Comparison of ENCODE assay signal across 14 cellular contexts in the genomic region with DNA sequence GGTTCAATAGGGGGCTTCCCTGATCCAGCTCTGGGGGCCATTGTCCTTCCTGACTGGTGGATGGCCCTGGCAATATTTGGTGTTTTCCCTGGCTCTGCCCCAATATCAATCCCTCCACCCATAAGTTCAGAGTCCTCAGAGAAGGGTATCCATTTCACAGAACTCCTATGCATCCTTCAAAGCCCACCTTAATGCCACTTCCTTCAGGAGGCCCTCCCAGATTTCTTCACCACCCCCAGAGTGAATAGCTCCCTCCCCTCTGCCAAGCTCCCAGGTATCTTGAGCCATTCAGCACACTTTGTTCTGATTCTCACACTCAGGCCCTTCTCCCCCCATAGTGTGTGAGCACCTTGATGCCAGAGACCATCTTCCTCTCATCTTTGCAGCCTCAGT. TPM values are rescaled to one million over a fixed set of nuclear protein-coding genes. Genes with fewer than 3 reads are reported as not detected.
DNase-seq lines count a peak whose midpoint lies in the region; ATAC-seq and TF ChIP-seq lines count a peak whose summit lies in the region.
"Had no signal": no experiment of that assay in that cellular context is flagged by ENCODE, and none has a peak within 500 bp of the region (broad histone marks: within the 10 kb centered on the region; RNA-seq: fewer than 3 reads in every experiment).

No MANE protein-coding gene starts in this region.

- peak overlapping the region; percentile 55 to 95 (median 78) for H3K27ac ChIP-seq in Peyer's patch
- peak overlapping the region; percentile 85 to 97 for H3K27ac ChIP-seq in coronary artery
- H3K27ac ChIP-seq in thoracic aorta: peak overlapping the region; percentile 95 to 98
- no peak overlapping the region for H3K27ac ChIP-seq in left lung

- ATAC-seq in thoracic aorta (ENCODE audit: insufficient number of reproducible peaks, low FRiP score, low read depth): no peak
- ATAC-seq in HG03025 (IDR thresholded peaks at IDR 0.05; ENCODE audit: low FRiP score, unreplicated experiment): no peak
- no peak for ATAC-seq in left lung
- ATAC-seq in GM21717 (IDR thresholded peaks at IDR 0.05; ENCODE audit: unreplicated experiment): no peak
- no peak for ATAC-seq in activated T-cell treated with anti-CD3 and anti-CD28 coated beads, Interleukin-2, amount 50 U/mL, for 4 hours

- peaks cover 43% of the 10 kb centered on the region for H3K4me1 Mint-ChIP-seq in nephron
- H3K4me1 Mint-ChIP-seq in activated T-cell treated with anti-CD3 and anti-CD28 coated beads, Interleukin-2, amount 50 U/mL, for 4 hours (ENCODE audit: low read depth): no peaks in the 10 kb centered on the region
- H3K4me1 Mint-ChIP-seq: central memory CD8-positive, alpha-beta T cell had no signal

- no peak for TF ChIP-seq POLR2A in Peyer's patch (IDR thresholded peaks at IDR 0.05)

- peak overlapping the region; percentile 91 to 96 (median 94) for H3K27ac Mint-ChIP-seq in nephron
- H3K27ac Mint-ChIP-seq: activated CD4-positive, alpha-beta memory T cell treated with anti-CD3 and anti-CD28 coated beads, Interleukin-2, amount 10 ng/mL, durations not matched to agents 7 days and 5 days had no signal

- TF ChIP-seq CTCF in Peyer's patch (IDR thresholded peaks at IDR 0.05) (no peak), coronary artery (IDR thresholded peaks at IDR 0.05) (no peak), nephron (IDR thresholded peaks at IDR 0.05; ENCODE audit: unreplicated experiment in 3 of 3) (no peak), thoracic aorta (IDR thresholded peaks at IDR 0.05) (no peak), left lung (IDR thresholded peaks at IDR 0.05) (no peak)

- H3K4me3 ChIP-seq in Peyer's patch (no peak overlapping the region), coronary artery (peak overlapping the region; percentile 82), thoracic aorta (peak overlapping the region; percentile 90), left lung (no peak overlapping the region)

- H3K9me3 ChIP-seq in Peyer's patch (no peaks in the 10 kb centered on the region), thoracic aorta (no peaks in the 10 kb centered on the region), left lung (no peaks in the 10 kb centered on the region)

- intact Hi-C loops in left lung (cut with DNase I): no loop called here

- H3K27me3 ChIP-seq in Peyer's patch (no peaks in the 10 kb centered on the region), thoracic aorta (replicated peaks; ENCODE audit: insufficient read depth) (no peaks in the 10 kb centered on the region), left lung (peaks cover 0 to 18% of the 10 kb centered on the region in 2 donors)

- H3K4me1 ChIP-seq in Peyer's patch (peaks cover 0 to 39% (median 0%) of the 10 kb centered on the region in 4 donors), thoracic aorta (ENCODE audit: control insufficient read depth in 1 of 2, low read depth in 2 of 2) (peaks cover 44 to 93% of the 10 kb centered on the region in 2 donors), left lung (peaks cover 2 to 28% of the 10 kb centered on the region in 2 donors)

- H3K36me3 Mint-ChIP-seq in nephron (ENCODE audit: low read depth): no peaks in the 10 kb centered on the region
- no peaks in the 10 kb centered on the region for H3K36me3 Mint-ChIP-seq in activated T-cell treated with anti-CD3 and anti-CD28 coated beads, Interleukin-2, amount 50 U/mL, for 4 hours (ENCODE audit: insufficient read depth)

- H3K4me3 Mint-ChIP-seq in nephron: no peak overlapping the region
- H3K4me3 Mint-ChIP-seq in activated T-cell treated with anti-CD3 and anti-CD28 coated beads, Interleukin-2, amount 50 U/mL, for 4 hours: no peak overlapping the region
- H3K4me3 Mint-ChIP-seq: activated CD4-positive, alpha-beta memory T cell treated with anti-CD3 and anti-CD28 coated beads, Interleukin-2, amount 10 ng/mL, durations not matched to agents 7 days and 5 days; central memory CD8-positive, alpha-beta T cell had no signal

- DNase-seq in Peyer's patch: no peak
- no peak for DNase-seq in coronary artery (ENCODE audit: low spot score)
- no peak for DNase-seq in thoracic aorta (ENCODE audit: low spot score)
- no peak for DNase-seq in left lung
- DNase-seq in activated T-cell treated with anti-CD3 and anti-CD28 coated beads, Interleukin-2, amount 50 U/mL, for 4 hours: no peak
- DNase-seq: activated CD4-positive, alpha-beta memory T cell treated with anti-CD3 and anti-CD28 coated beads, Interleukin-2, amount 10 ng/mL, durations not matched to agents 7 days and 5 days; activated gamma-delta T cell; KG1; stimulated activated CD4-positive, alpha-beta T cell treated with anti-CD3 and anti-CD28 coated beads, Interleukin-1b, Interleukin-23, amount 100 ng/mL, for 48 hours; T1000 had no signal

- H3K27me3 Mint-ChIP-seq in nephron (ENCODE audit: low read depth): peaks cover 15% of the 10 kb centered on the region
- peaks cover 4% of the 10 kb centered on the region for H3K27me3 Mint-ChIP-seq in activated T-cell treated with anti-CD3 and anti-CD28 coated beads, Interleukin-2, amount 50 U/mL, for 4 hours (ENCODE audit: low read depth)

- H3K36me3 ChIP-seq in Peyer's patch: no peaks in the 10 kb centered on the region
- H3K36me3 ChIP-seq in thoracic aorta: peaks cover 3% of the 10 kb centered on the region
- no peaks in the 10 kb centered on the region for H3K36me3 ChIP-seq in left lung

- H3K9me3 Mint-ChIP-seq in nephron: no peaks in the 10 kb centered on the region
- H3K9me3 Mint-ChIP-seq in activated T-cell treated with anti-CD3 and anti-CD28 coated beads, Interleukin-2, amount 50 U/mL, for 4 hours: no peaks in the 10 kb centered on the region
- H3K9me3 Mint-ChIP-seq: activated CD4-positive, alpha-beta memory T cell treated with anti-CD3 and anti-CD28 coated beads, Interleukin-2, amount 10 ng/mL, durations not matched to agents 7 days and 5 days; central memory CD8-positive, alpha-beta T cell had no signal

RNA-seq across cellular contexts. Expression of a gene that starts 5.8 kb away (rescaled TPM):
- total RNA-seq in Peyer's patch (10 to 100 TPM in 2 of 4 donors, 1 to 10 TPM in 2; 8.2 to 28.1 (median 17.7) TPM), thoracic aorta (100 to 1,000 TPM; 618 to 908 TPM), left lung (10 to 100 TPM; 40.2 to 91.3 TPM)
- total RNA-seq in activated T-cell treated with anti-CD3 and anti-CD28 coated beads, Interleukin-2, amount 50 U/mL, for 4 hours: 1 to 10 TPM in 1 of 3 donors, under 1 TPM in 2; 0.34 to 1.8 (median 0.46) TPM
- total RNA-seq: activated CD4-positive, alpha-beta memory T cell treated with anti-CD3 and anti-CD28 coated beads, Interleukin-2, amount 10 ng/mL, durations not matched to agents 7 days and 5 days had no signal

RNA-seq across cellular contexts. Expression of a gene that starts 13.9 kb away (rescaled TPM):
- total RNA-seq in Peyer's patch (1,000 to 10,000 TPM in 2 of 4 donors, 100 to 1,000 TPM in 2; 158 to 1,321 (median 873) TPM), thoracic aorta (100 to 1,000 TPM; 218 to 480 TPM), left lung (100 to 1,000 TPM; 206 to 317 TPM)
- 10 to 100 TPM; 15.6 to 27.5 (median 20.6) TPM for total RNA-seq in activated T-cell treated with anti-CD3 and anti-CD28 coated beads, Interleukin-2, amount 50 U/mL, for 4 hours

RNA-seq across cellular contexts. Expression of a gene that starts 26.4 kb away (rescaled TPM):
- not detected for total RNA-seq in Peyer's patch
- total RNA-seq in thoracic aorta: 1 to 10 TPM in 1 of 2 donors, under 1 TPM in 1; 0.85 to 1.2 TPM
- total RNA-seq in left lung: under 1 TPM; 0.39 to 0.79 TPM
- total RNA-seq in activated T-cell treated with anti-CD3 and anti-CD28 coated beads, Interleukin-2, amount 50 U/mL, for 4 hours: under 1 TPM; 0.40 to 0.45 (median 0.43) TPM

RNA-seq across cellular contexts. Expression of a gene that starts 53.6 kb away (rescaled TPM):
- total RNA-seq in Peyer's patch: 100 to 1,000 TPM in 3 of 4 donors, 10 to 100 TPM in 1; 39.6 to 444 (median 348) TPM
- total RNA-seq in thoracic aorta: 1 to 10 TPM in 1 of 2 donors, not detected in 1; 6.7 TPM
- 100 to 1,000 TPM in 1 of 2 donors, 10 to 100 TPM in 1; 63.2 to 120 TPM for total RNA-seq in left lung
- total RNA-seq in activated T-cell treated with anti-CD3 and anti-CD28 coated beads, Interleukin-2, amount 50 U/mL, for 4 hours: not detected

Comparison
In these comparisons a context has a peak if more than half of its experiments do, and no peak if none do; other contexts are left out.
1. H3K27ac ChIP-seq: peak in Peyer's patch (4 of 4), coronary artery (2 of 2) and thoracic aorta (2 of 2); none in left lung (0 of 2).
2. H3K4me3 ChIP-seq: peak in coronary artery (single experiment) and thoracic aorta (single experiment); none in Peyer's patch (0 of 4) and left lung (0 of 2).
3. RNA of a gene that starts 5.8 kb away (total RNA-seq): 618 to 908 TPM in thoracic aorta; 40.2 to 91.3 TPM in left lung, 8.2 to 28.1 TPM in Peyer's patch and 0.34 to 1.8 TPM in activated T-cell treated with anti-CD3 and anti-CD28 coated beads, Interleukin-2, amount 50 U/mL, for 4 hours; every median in the first group is over 4 times any median in the second.
4. RNA of a gene that starts 13.9 kb away (total RNA-seq): 158 to 1,321 TPM in Peyer's patch, 218 to 480 TPM in thoracic aorta and 206 to 317 TPM in left lung; 15.6 to 27.5 TPM in activated T-cell treated with anti-CD3 and anti-CD28 coated beads, Interleukin-2, amount 50 U/mL, for 4 hours; every median in the first group is over 4 times any median in the second.